16 cellular contexts compared by ENCODE assay signal in genomic region chr9:132662152-132662945, GRCh38.
"Had no signal": no experiment of that assay in that cellular context is flagged by ENCODE, and none has a peak within 500 bp of the region (broad histone marks: within the 10 kb centered on the region; RNA-seq: fewer than 3 reads in every experiment).

No MANE protein-coding gene starts in this region.

- DNase-seq: activated CD4-positive, alpha-beta T cell treated with anti-CD3 and anti-CD28 coated beads, Interleukin-2, amount 50 U/mL, for 1 hour; activated naive CD4-positive, alpha-beta T cell treated with anti-CD3 and anti-CD28 coated beads for 36 hours; activated naive CD8-positive, alpha-beta T cell treated with anti-CD3 and anti-CD28 coated beads, Interleukin-2, amount 50 U/mL, for 24 hours; aorta; heart right ventricle; left ventricle myocardium inferior; occipital lobe; sigmoid colon; stimulated activated CD4-positive, alpha-beta T cell treated with anti-CD3 and anti-CD28 coated beads, Interleukin-1b, Interleukin-23, amount 100 ng/mL, for 48 hours; uterus had no signal

- H3K27me3 ChIP-seq: gastroesophageal sphincter, heart right ventricle, sigmoid colon, uterus had no signal

- FAIRE-seq: bronchial epithelial cell, islet of Langerhans had no signal

- H3K9me3 ChIP-seq: gastroesophageal sphincter, heart right ventricle, left ventricle myocardium inferior, prostate gland, sigmoid colon, uterus had no signal

- H3K36me3 ChIP-seq: prostate gland, uterus had no signal

- H3K27ac ChIP-seq: gastroesophageal sphincter, heart right ventricle, left ventricle myocardium inferior, prostate gland, sigmoid colon, uterus had no signal

- H3K4me3 Mint-ChIP-seq: activated naive CD4-positive, alpha-beta T cell treated with anti-CD3 and anti-CD28 coated beads for 36 hours; activated naive CD8-positive, alpha-beta T cell treated with anti-CD3 and anti-CD28 coated beads, Interleukin-2, amount 50 U/mL, for 24 hours; nephron had no signal

- H3K4me3 ChIP-seq: gastroesophageal sphincter, heart right ventricle, left ventricle myocardium inferior, prostate gland, sigmoid colon, uterus had no signal

- H3K4me1 ChIP-seq: gastroesophageal sphincter, heart right ventricle, left ventricle myocardium inferior, prostate gland, sigmoid colon, uterus had no signal

- H3K9me3 Mint-ChIP-seq: activated naive CD4-positive, alpha-beta T cell treated with anti-CD3 and anti-CD28 coated beads for 36 hours; activated naive CD8-positive, alpha-beta T cell treated with anti-CD3 and anti-CD28 coated beads, Interleukin-2, amount 50 U/mL, for 24 hours; activated T-helper 2 cell treated with anti-CD3 and anti-CD28 coated beads, Interferon-gamma antibody, Interleukin-2, Interleukin-4, amounts not matched to agents 10 μg/mL and 5 μg/mL and 100 μg/mL, durations not matched to agents 14 hours and 24 hours and 36 hours; nephron had no signal

- H3K27me3 Mint-ChIP-seq: activated naive CD8-positive, alpha-beta T cell treated with anti-CD3 and anti-CD28 coated beads, Interleukin-2, amount 50 U/mL, for 24 hours had no signal

- H3K27ac Mint-ChIP-seq: activated naive CD4-positive, alpha-beta T cell treated with anti-CD3 and anti-CD28 coated beads for 36 hours; activated naive CD8-positive, alpha-beta T cell treated with anti-CD3 and anti-CD28 coated beads, Interleukin-2, amount 50 U/mL, for 24 hours; activated T-helper 2 cell treated with anti-CD3 and anti-CD28 coated beads, Interferon-gamma antibody, Interleukin-2, Interleukin-4, amounts not matched to agents 10 μg/mL and 5 μg/mL and 100 μg/mL, durations not matched to agents 14 hours and 24 hours and 36 hours had no signal
